Comparison of ENCODE assay signal across 1 cellular context in the genomic region with DNA sequence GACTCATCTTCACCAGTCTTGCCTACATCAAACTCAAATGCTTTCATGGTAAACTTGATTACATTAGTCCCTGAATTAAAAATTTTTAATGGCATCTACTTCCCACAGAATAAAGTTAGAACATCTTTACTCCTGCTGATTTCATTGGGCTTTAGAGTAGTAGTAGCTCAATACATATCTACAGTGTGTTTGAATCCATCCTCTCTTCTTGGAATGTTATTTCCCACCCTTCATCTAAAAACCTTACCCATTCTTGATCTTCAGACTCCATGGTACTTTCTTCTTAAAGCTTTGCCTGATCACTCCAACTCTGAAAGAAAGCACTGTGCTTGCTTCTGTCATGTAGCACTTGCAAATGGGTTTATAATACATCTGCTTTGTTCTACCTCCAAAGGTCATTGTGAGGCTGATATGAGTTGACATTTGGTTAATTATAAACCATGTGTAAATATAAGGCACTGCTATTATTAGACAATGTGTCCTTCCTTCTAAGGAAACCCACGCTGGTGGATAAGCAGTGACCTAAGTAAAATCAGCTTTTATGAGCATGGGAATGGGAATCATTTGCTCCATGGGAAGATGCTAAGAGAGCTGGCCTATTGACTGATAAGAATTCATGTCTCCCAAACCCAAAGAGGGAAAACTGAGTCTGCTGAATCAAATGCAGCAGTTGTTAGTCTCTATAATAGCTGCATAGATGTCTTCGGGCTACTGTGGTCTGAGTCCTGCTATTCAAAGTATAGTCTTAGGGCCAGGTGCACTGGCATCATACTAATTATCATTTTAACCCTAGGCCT.
A peak's percentile ranks its signal among the peaks of the same experiment; 100 is the strongest.
TF ChIP-seq lines count a peak whose summit lies in the region.

No MANE protein-coding gene starts in this region.

TF ChIP-seq in HepG2, 621 proteins besides CTCF, POLR2A, EP300 and RAD21 (continued from another document and continues in another):
- TF ChIP-seq, protein P1, sequence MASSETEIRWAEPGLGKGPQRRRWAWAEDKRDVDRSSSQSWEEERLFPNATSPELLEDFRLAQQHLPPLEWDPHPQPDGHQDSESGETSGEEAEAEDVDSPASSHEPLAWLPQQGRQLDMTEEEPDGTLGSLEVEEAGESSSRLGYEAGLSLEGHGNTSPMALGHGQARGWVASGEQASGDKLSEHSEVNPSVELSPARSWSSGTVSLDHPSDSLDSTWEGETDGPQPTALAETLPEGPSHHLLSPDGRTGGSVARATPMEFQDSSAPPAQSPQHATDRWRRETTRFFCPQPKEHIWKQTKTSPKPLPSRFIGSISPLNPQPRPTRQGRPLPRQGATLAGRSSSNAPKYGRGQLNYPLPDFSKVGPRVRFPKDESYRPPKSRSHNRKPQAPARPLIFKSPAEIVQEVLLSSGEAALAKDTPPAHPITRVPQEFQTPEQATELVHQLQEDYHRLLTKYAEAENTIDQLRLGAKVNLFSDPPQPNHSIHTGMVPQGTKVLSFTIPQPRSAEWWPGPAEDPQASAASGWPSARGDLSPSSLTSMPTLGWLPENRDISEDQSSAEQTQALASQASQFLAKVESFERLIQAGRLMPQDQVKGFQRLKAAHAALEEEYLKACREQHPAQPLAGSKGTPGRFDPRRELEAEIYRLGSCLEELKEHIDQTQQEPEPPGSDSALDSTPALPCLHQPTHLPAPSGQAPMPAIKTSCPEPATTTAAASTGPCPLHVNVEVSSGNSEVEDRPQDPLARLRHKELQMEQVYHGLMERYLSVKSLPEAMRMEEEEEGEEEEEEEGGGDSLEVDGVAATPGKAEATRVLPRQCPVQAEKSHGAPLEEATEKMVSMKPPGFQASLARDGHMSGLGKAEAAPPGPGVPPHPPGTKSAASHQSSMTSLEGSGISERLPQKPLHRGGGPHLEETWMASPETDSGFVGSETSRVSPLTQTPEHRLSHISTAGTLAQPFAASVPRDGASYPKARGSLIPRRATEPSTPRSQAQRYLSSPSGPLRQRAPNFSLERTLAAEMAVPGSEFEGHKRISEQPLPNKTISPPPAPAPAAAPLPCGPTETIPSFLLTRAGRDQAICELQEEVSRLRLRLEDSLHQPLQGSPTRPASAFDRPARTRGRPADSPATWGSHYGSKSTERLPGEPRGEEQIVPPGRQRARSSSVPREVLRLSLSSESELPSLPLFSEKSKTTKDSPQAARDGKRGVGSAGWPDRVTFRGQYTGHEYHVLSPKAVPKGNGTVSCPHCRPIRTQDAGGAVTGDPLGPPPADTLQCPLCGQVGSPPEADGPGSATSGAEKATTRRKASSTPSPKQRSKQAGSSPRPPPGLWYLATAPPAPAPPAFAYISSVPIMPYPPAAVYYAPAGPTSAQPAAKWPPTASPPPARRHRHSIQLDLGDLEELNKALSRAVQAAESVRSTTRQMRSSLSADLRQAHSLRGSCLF (CRISPR knock-in tag; IDR thresholded peaks at IDR 0.05; ENCODE audit: borderline replicate concordance): no peak
- TF ChIP-seq ZNF496 (CRISPR knock-in tag; IDR thresholded peaks at IDR 0.05; ENCODE audit: insufficient replicate concordance) (no peak), TBX2 (CRISPR knock-in tag; IDR thresholded peaks at IDR 0.05; ENCODE audit: borderline replicate concordance) (no peak), GFI1 (CRISPR knock-in tag; IDR thresholded peaks at IDR 0.05; ENCODE audit: borderline replicate concordance) (0 out of 2 replicates have a peak, but pooled peaks have one; percentile 24), HOXA5 (CRISPR knock-in tag; IDR thresholded peaks at IDR 0.05) (no peak), RCOR2 (CRISPR knock-in tag; IDR thresholded peaks at IDR 0.05) (no peak), SMAD1 (CRISPR knock-in tag; IDR thresholded peaks at IDR 0.05; ENCODE audit: borderline replicate concordance, low read depth) (no peak), ZKSCAN1 (IDR thresholded peaks at IDR 0.05; ENCODE audit: low read length) (no peak), HDAC1 (CRISPR knock-in tag; IDR thresholded peaks at IDR 0.05) (peak; percentile 47; the same call in 1 of the 2 replicates), NCOA2 (CRISPR knock-in tag; IDR thresholded peaks at IDR 0.05) (peak; percentile 66; the same call in 1 of the 2 replicates), ZNF274 (CRISPR knock-in tag; IDR thresholded peaks at IDR 0.05) (no peak), ZNF282 (IDR thresholded peaks at IDR 0.05; ENCODE audit: partially characterized antibody) (no peak), NFIC (IDR thresholded peaks at IDR 0.05; ENCODE audit: low read length) (peak; percentile 63; the same call in 1 of the 2 replicates), ZNF143 (CRISPR knock-in tag; IDR thresholded peaks at IDR 0.05) (no peak), TCF12 (IDR thresholded peaks at IDR 0.05) (no peak), TCF12 (CRISPR knock-in tag; IDR thresholded peaks at IDR 0.05) (no peak), ZNF234 (CRISPR knock-in tag; conservative IDR thresholded peaks at IDR 0.05) (no peak), ZNF224 (CRISPR knock-in tag; IDR thresholded peaks at IDR 0.05) (no peak), ZNF225 (CRISPR knock-in tag; IDR thresholded peaks at IDR 0.05) (no peak), TBX3 (IDR thresholded peaks at IDR 0.05; ENCODE audit: borderline replicate concordance) (peak; percentile 49; the same call in 1 of the 2 replicates), HMG20A (CRISPR knock-in tag; IDR thresholded peaks at IDR 0.05; ENCODE audit: borderline replicate concordance) (peak; percentile 89), HDAC2 (CRISPR knock-in tag; IDR thresholded peaks at IDR 0.05) (peak; percentile 51; the same call in 1 of the 2 replicates), CENPT (CRISPR knock-in tag; IDR thresholded peaks at IDR 0.05; ENCODE audit: low read depth) (no peak), TSC22D2 (CRISPR knock-in tag; IDR thresholded peaks at IDR 0.05; ENCODE audit: borderline replicate concordance) (no peak), AHR (CRISPR knock-in tag; IDR thresholded peaks at IDR 0.05) (no peak), KDM2A (CRISPR knock-in tag; IDR thresholded peaks at IDR 0.05; ENCODE audit: borderline replicate concordance, low read depth) (no peak), ISL2 (CRISPR knock-in tag; IDR thresholded peaks at IDR 0.05) (peak; percentile 50; the same call in 1 of the 2 replicates)
- TF ChIP-seq, protein P2, sequence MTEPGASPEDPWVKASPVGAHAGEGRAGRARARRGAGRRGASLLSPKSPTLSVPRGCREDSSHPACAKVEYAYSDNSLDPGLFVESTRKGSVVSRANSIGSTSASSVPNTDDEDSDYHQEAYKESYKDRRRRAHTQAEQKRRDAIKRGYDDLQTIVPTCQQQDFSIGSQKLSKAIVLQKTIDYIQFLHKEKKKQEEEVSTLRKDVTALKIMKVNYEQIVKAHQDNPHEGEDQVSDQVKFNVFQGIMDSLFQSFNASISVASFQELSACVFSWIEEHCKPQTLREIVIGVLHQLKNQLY (CRISPR knock-in tag; IDR thresholded peaks at IDR 0.05): no peak
- TF ChIP-seq, protein P3, sequence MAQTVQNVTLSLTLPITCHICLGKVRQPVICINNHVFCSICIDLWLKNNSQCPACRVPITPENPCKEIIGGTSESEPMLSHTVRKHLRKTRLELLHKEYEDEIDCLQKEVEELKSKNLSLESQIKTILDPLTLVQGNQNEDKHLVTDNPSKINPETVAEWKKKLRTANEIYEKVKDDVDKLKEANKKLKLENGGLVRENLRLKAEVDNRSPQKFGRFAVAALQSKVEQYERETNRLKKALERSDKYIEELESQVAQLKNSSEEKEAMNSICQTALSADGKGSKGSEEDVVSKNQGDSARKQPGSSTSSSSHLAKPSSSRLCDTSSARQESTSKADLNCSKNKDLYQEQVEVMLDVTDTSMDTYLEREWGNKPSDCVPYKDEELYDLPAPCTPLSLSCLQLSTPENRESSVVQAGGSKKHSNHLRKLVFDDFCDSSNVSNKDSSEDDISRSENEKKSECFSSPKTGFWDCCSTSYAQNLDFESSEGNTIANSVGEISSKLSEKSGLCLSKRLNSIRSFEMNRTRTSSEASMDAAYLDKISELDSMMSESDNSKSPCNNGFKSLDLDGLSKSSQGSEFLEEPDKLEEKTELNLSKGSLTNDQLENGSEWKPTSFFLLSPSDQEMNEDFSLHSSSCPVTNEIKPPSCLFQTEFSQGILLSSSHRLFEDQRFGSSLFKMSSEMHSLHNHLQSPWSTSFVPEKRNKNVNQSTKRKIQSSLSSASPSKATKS (CRISPR knock-in tag; IDR thresholded peaks at IDR 0.05): no peak
- TF ChIP-seq, protein P4, sequence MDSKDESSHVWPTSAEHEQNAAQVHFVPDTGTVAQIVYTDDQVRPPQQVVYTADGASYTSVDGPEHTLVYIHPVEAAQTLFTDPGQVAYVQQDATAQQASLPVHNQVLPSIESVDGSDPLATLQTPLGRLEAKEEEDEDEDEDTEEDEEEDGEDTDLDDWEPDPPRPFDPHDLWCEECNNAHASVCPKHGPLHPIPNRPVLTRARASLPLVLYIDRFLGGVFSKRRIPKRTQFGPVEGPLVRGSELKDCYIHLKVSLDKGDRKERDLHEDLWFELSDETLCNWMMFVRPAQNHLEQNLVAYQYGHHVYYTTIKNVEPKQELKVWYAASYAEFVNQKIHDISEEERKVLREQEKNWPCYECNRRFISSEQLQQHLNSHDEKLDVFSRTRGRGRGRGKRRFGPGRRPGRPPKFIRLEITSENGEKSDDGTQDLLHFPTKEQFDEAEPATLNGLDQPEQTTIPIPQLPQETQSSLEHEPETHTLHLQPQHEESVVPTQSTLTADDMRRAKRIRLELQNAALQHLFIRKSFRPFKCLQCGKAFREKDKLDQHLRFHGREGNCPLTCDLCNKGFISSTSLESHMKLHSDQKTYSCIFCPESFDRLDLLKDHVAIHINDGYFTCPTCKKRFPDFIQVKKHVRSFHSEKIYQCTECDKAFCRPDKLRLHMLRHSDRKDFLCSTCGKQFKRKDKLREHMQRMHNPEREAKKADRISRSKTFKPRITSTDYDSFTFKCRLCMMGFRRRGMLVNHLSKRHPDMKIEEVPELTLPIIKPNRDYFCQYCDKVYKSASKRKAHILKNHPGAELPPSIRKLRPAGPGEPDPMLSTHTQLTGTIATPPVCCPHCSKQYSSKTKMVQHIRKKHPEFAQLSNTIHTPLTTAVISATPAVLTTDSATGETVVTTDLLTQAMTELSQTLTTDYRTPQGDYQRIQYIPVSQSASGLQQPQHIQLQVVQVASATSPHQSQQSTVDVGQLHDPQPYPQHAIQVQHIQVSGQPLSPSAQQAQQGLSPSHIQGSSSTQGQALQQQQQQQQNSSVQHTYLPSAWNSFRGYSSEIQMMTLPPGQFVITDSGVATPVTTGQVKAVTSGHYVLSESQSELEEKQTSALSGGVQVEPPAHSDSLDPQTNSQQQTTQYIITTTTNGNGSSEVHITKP (CRISPR knock-in tag; IDR thresholded peaks at IDR 0.05; ENCODE audit: low read depth): no peak
- TF ChIP-seq, protein P5, sequence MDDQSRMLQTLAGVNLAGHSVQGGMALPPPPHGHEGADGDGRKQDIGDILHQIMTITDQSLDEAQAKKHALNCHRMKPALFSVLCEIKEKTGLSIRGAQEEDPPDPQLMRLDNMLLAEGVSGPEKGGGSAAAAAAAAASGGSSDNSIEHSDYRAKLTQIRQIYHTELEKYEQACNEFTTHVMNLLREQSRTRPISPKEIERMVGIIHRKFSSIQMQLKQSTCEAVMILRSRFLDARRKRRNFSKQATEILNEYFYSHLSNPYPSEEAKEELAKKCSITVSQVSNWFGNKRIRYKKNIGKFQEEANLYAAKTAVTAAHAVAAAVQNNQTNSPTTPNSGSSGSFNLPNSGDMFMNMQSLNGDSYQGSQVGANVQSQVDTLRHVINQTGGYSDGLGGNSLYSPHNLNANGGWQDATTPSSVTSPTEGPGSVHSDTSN (CRISPR knock-in tag; IDR thresholded peaks at IDR 0.05; ENCODE audit: borderline replicate concordance): no peak
- TF ChIP-seq, protein P6, sequence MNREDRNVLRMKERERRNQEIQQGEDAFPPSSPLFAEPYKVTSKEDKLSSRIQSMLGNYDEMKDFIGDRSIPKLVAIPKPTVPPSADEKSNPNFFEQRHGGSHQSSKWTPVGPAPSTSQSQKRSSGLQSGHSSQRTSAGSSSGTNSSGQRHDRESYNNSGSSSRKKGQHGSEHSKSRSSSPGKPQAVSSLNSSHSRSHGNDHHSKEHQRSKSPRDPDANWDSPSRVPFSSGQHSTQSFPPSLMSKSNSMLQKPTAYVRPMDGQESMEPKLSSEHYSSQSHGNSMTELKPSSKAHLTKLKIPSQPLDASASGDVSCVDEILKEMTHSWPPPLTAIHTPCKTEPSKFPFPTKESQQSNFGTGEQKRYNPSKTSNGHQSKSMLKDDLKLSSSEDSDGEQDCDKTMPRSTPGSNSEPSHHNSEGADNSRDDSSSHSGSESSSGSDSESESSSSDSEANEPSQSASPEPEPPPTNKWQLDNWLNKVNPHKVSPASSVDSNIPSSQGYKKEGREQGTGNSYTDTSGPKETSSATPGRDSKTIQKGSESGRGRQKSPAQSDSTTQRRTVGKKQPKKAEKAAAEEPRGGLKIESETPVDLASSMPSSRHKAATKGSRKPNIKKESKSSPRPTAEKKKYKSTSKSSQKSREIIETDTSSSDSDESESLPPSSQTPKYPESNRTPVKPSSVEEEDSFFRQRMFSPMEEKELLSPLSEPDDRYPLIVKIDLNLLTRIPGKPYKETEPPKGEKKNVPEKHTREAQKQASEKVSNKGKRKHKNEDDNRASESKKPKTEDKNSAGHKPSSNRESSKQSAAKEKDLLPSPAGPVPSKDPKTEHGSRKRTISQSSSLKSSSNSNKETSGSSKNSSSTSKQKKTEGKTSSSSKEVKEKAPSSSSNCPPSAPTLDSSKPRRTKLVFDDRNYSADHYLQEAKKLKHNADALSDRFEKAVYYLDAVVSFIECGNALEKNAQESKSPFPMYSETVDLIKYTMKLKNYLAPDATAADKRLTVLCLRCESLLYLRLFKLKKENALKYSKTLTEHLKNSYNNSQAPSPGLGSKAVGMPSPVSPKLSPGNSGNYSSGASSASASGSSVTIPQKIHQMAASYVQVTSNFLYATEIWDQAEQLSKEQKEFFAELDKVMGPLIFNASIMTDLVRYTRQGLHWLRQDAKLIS (CRISPR knock-in tag; IDR thresholded peaks at IDR 0.05): no peak
- TF ChIP-seq, protein P7, sequence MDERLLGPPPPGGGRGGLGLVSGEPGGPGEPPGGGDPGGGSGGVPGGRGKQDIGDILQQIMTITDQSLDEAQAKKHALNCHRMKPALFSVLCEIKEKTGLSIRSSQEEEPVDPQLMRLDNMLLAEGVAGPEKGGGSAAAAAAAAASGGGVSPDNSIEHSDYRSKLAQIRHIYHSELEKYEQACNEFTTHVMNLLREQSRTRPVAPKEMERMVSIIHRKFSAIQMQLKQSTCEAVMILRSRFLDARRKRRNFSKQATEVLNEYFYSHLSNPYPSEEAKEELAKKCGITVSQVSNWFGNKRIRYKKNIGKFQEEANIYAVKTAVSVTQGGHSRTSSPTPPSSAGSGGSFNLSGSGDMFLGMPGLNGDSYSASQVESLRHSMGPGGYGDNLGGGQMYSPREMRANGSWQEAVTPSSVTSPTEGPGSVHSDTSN (CRISPR knock-in tag; IDR thresholded peaks at IDR 0.05): no peak
- TF ChIP-seq, protein P8, sequence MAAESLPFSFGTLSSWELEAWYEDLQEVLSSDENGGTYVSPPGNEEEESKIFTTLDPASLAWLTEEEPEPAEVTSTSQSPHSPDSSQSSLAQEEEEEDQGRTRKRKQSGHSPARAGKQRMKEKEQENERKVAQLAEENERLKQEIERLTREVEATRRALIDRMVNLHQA (CRISPR knock-in tag; IDR thresholded peaks at IDR 0.05): no peak
